Comparison of ENCODE assay signal across 9 cellular contexts in genomic region chr18:499351-500229, GRCh38. TPM values are rescaled to one million over a fixed set of nuclear protein-coding genes. Genes with fewer than 3 reads are reported as not detected.
DNase-seq lines count a peak whose midpoint lies in the region; ATAC-seq and TF ChIP-seq lines count a peak whose summit lies in the region.
"Had no signal": no experiment of that assay in that cellular context is flagged by ENCODE, and none has a peak within 500 bp of the region (broad histone marks: within the 10 kb centered on the region; RNA-seq: fewer than 3 reads in every experiment).

No MANE protein-coding gene starts in this region.

- POLR2A ChIA-PET in naive thymus-derived CD4-positive, alpha-beta T cell (lab: Charles Lee), result no interaction called here

- H3K27me3 Mint-ChIP-seq in naive thymus-derived CD4-positive, alpha-beta T cell, result peaks cover 45 to 54% (median 48%) of the 10 kb centered on the region in 5 donors

- peaks cover 3 to 46% (median 25%) of the 10 kb centered on the region in 9 donors for H3K27me3 ChIP-seq in heart left ventricle
- peaks cover 0 to 3% of the 10 kb centered on the region in 2 donors for H3K27me3 ChIP-seq in naive thymus-derived CD4-positive, alpha-beta T cell (ENCODE audit: control insufficient read depth in 2 of 2, insufficient read depth in 2 of 2, low read length in 2 of 2)

- no peaks in the 10 kb centered on the region for H3K36me3 ChIP-seq in heart left ventricle
- no peaks in the 10 kb centered on the region for H3K36me3 ChIP-seq in naive thymus-derived CD4-positive, alpha-beta T cell (ENCODE audit: control insufficient read depth in 2 of 3, insufficient read depth in 3 of 3, low read length in 3 of 3)

- H3K4me3 ChIP-seq in heart left ventricle, result peak overlapping the region; percentile 28 to 66 (median 55)
- H3K4me3 ChIP-seq in naive thymus-derived CD4-positive, alpha-beta T cell (ENCODE audit: low read length), result no peak overlapping the region

- peak overlapping the region in 4 of 10 donors; percentile 21 to 62 (median 33) for H3K4me3 Mint-ChIP-seq in naive thymus-derived CD4-positive, alpha-beta T cell

- CTCF ChIA-PET in naive thymus-derived CD4-positive, alpha-beta T cell (lab: Charles Lee), result no interaction called here

- no peak for TF ChIP-seq CTCF in heart left ventricle (IDR thresholded peaks at IDR 0.05)

- H3K4me1 ChIP-seq in heart left ventricle, result peaks cover 0 to 40% (median 9%) of the 10 kb centered on the region in 12 donors
- no peaks in the 10 kb centered on the region for H3K4me1 ChIP-seq in naive thymus-derived CD4-positive, alpha-beta T cell (ENCODE audit: control insufficient read depth in 2 of 2, insufficient read depth in 2 of 2, low read length in 2 of 2)

- H3K27ac Mint-ChIP-seq in naive thymus-derived CD4-positive, alpha-beta T cell, result no peak overlapping the region

- no peaks in the 10 kb centered on the region for H3K36me3 Mint-ChIP-seq in naive thymus-derived CD4-positive, alpha-beta T cell

- DNase-seq in EH (ENCODE audit: low read depth) (peak; percentile 95), SK-N-DZ (ENCODE audit: low spot score) (peak; percentile 83), heart left ventricle (no peak), sciatic nerve (ENCODE audit: low spot score) (no peak), GM19238 (ENCODE audit: insufficient read length, low spot score) (no peak), erythroblast (lab: John Stamatoyannopoulos, UW) (no peak), superior temporal gyrus (ENCODE audit: extremely low spot score) (no peak)
- no peak for DNase-seq in naive thymus-derived CD4-positive, alpha-beta T cell
- DNase-seq: activated gamma-delta T cell treated with Interleukin-2 at 50 U/mL for 16 hours had no signal

- peak overlapping the region in 7 of 12 donors; percentile 8 to 62 (median 54) for H3K27ac ChIP-seq in heart left ventricle
- H3K27ac ChIP-seq in naive thymus-derived CD4-positive, alpha-beta T cell (ENCODE audit: low read depth, low read length), result no peak overlapping the region

- H3K4me1 Mint-ChIP-seq in naive thymus-derived CD4-positive, alpha-beta T cell, result peaks cover 0 to 18% (median 5%) of the 10 kb centered on the region in 7 donors

- intact Hi-C loops in heart left ventricle (cut with DNase I) (loop anchor here in 3 of 10 donors (10.0 kb wide), 2 partner anchors 115 to 165 kb away; no protein-coding TSS in a partner anchor), sciatic nerve (cut with DNase I) (no loop called here)
- intact Hi-C loops in naive thymus-derived CD4-positive, alpha-beta T cell (cut with micrococcal nuclease), result loop anchor here in 1 of 2 donors (5.0 kb wide), 1 partner anchor 118 kb away; no protein-coding TSS in a partner anchor

- 0 to 1% (median 1%) methylated on average over 57 to 63 of the region's 63 CpGs for WGBS in heart left ventricle, 4 donors

- peak in 3 of 4 donors; percentile 15 to 40 (median 19) for ATAC-seq in heart left ventricle
- peak; percentile 48 for ATAC-seq in sciatic nerve
- no peak for ATAC-seq in naive thymus-derived CD4-positive, alpha-beta T cell

- H3K9me3 Mint-ChIP-seq in naive thymus-derived CD4-positive, alpha-beta T cell, result no peaks in the 10 kb centered on the region

- TF ChIP-seq POLR2A in heart left ventricle (IDR thresholded peaks at IDR 0.05) (no peak), erythroblast (IDR thresholded peaks at IDR 0.05; ENCODE audit: low read length) (no peak)

- no peaks in the 10 kb centered on the region for H3K9me3 ChIP-seq in heart left ventricle
- H3K9me3 ChIP-seq in naive thymus-derived CD4-positive, alpha-beta T cell (ENCODE audit: control insufficient read depth in 2 of 3, low read length in 3 of 3), result no peaks in the 10 kb centered on the region

RNA-seq across cellular contexts. Expression of gene COLEC12, which starts 0.9 kb away (rescaled TPM):
- 12.1 and 13.5 TPM in 2 replicates for polyA plus RNA-seq in SK-N-DZ (2014; cell fraction: cytosol; rRNA removed)
- polyA plus RNA-seq in SK-N-DZ (2014; cell fraction: nucleus; rRNA removed), result 4.6 and 5.3 TPM in 2 replicates
- total RNA-seq in heart left ventricle (10 to 100 TPM in 3 of 9 donors, 1 to 10 TPM in 6; 4.2 to 35.9 (median 8.0) TPM), sciatic nerve (19.3 TPM)
- polyA plus RNA-seq in heart left ventricle, result 1 to 10 TPM; 2.2 TPM
- under 1 TPM in 3 of 5 experiments, not detected in 2; 0.12 to 0.35 (median 0.19) TPM for total RNA-seq in naive thymus-derived CD4-positive, alpha-beta T cell
- not detected for polyA plus RNA-seq in naive thymus-derived CD4-positive, alpha-beta T cell

Comparison
In these comparisons a context has a peak if more than half of its experiments do, and no peak if none do; other contexts are left out.
1. DNase-seq: peak in EH (single experiment) and SK-N-DZ (single experiment); none in heart left ventricle (0 of 5), sciatic nerve (single experiment), naive thymus-derived CD4-positive, alpha-beta T cell (0 of 9), GM19238 (single experiment), erythroblast (0 of 2) and superior temporal gyrus (single experiment).